8 cellular contexts compared by ENCODE assay signal in the genomic region with DNA sequence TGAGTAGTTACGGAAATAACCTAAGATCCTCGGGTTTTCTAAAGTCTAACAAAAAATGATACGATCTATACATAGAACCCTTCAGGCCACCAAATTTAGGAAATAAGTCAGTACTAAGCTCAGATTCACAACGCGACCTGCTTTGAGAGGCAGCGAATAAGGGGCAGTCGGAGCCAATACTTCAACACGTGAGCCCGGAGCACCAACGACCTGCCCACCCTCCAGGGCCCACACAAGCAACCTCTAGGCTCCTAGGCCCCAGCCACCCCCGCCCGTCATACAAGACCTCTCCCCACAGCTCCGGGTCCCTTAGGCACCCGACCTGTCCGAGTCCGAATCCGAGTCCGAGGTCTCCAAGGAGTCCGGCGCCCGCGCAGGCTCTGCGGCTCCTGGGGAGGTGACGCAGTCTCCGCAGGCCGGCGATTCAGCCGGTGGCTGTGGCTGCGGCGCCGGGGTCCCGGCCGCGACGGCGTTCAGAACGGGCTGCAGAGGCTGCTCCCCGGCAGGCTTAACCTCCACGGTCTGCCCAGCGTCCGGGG. TPM values are rescaled to one million over a fixed set of nuclear protein-coding genes. Genes with fewer than 3 reads are reported as not detected.
DNase-seq lines count a peak whose midpoint lies in the region; ATAC-seq, FAIRE-seq and TF ChIP-seq lines count a peak whose summit lies in the region.

No MANE protein-coding gene starts in this region.

- peak overlapping the region; percentile 17 for H2BK5ac ChIP-seq in IMR-90 (ENCODE audit: low read depth, low read length, poor library complexity, severe bottlenecking)

- H3K27me3 ChIP-seq in IMR-90 (ENCODE audit: control insufficient read depth, insufficient read depth, low read length) (no peaks in the 10 kb centered on the region), mammary epithelial cell (ENCODE audit: insufficient read depth, low read length) (no peaks in the 10 kb centered on the region)

- H3K18ac ChIP-seq in IMR-90 (ENCODE audit: low read depth, low read length): 0 out of 2 replicates have a peak overlapping the region, but pooled peaks have one; percentile 19

- H3K4me1 ChIP-seq in ES-I3 (ENCODE audit: insufficient read depth, low read length) (no peaks in the 10 kb centered on the region; the same call in 1 of the 2 replicates), IMR-90 (ENCODE audit: control insufficient read depth, insufficient read depth, low read length) (no peaks in the 10 kb centered on the region; the same call in 1 of the 2 replicates), mammary epithelial cell (ENCODE audit: insufficient read depth, low read length) (peaks cover 6% of the 10 kb centered on the region), kidney (ENCODE audit: control insufficient read depth in 1 of 2, insufficient read depth in 1 of 2, low read depth in 1 of 2, low read length in 2 of 2) (peaks cover 6 to 9% of the 10 kb centered on the region in 2 donors)

- H3K23ac ChIP-seq in IMR-90 (ENCODE audit: low read depth, low read length): peak overlapping the region; percentile 69; the same call in 1 of the 2 replicates

- H2BK120ac ChIP-seq in IMR-90 (ENCODE audit: low read depth, low read length): no peak overlapping the region

- no peak overlapping the region for H2BK15ac ChIP-seq in IMR-90 (ENCODE audit: low read depth, low read length)

- peak overlapping the region; percentile 99 for H3K4me2 ChIP-seq in IMR-90 (ENCODE audit: low read depth, low read length)
- H3K4me2 ChIP-seq in mammary epithelial cell (ENCODE audit: insufficient read depth, low read depth, low read length): peak overlapping the region; percentile 91

- 0 out of 2 replicates have a peak overlapping the region, but pooled peaks have one; percentile 20 for H4K5ac ChIP-seq in IMR-90 (ENCODE audit: low read depth, low read length)

- H3K79me2 ChIP-seq in mammary epithelial cell (ENCODE audit: insufficient read depth, low read length): peaks cover 54% of the 10 kb centered on the region

- dilution Hi-C loops in IMR-90 (cut with HindIII; ENCODE audit: low sequenced_read_pairs, unreplicated experiment): no loop called here
- dilution Hi-C loops in mammary epithelial cell (cut with HindIII; ENCODE audit: low sequenced_read_pairs): no loop called here

- FAIRE-seq in kidney (lab: Jason Lieb, UNC): no peak

- no peaks in the 10 kb centered on the region for H3K9me3 ChIP-seq in ES-I3 (ENCODE audit: control insufficient read depth, insufficient read depth, low read length)
- no peaks in the 10 kb centered on the region for H3K9me3 ChIP-seq in IMR-90 (ENCODE audit: control insufficient read depth, insufficient read depth, low read length)
- H3K9me3 ChIP-seq in mammary epithelial cell (replicated peaks; ENCODE audit: insufficient read depth, low read length): no peaks in the 10 kb centered on the region
- H3K9me3 ChIP-seq in kidney (ENCODE audit: control insufficient read depth in 1 of 2, low read length in 2 of 2): no peaks in the 10 kb centered on the region

- H3K27ac ChIP-seq in IMR-90 (ENCODE audit: insufficient read depth, low read length) (peak overlapping the region; percentile 68), VCaP (peak overlapping the region; percentile 77), mammary epithelial cell (ENCODE audit: insufficient read depth, low read depth, low read length) (peak overlapping the region; percentile 84), kidney (ENCODE audit: low read depth in 2 of 2, low read length in 2 of 2) (peak overlapping the region; percentile 89)

- WGBS in IMR-90 (ENCODE audit: extremely low coverage in 2 of 2, insufficient read length in 1 of 2), 2 experiments: 0% methylated on average over 6 of the region's 41 CpGs; no CpG with 5 or more reads in 1 of the 2 experiments
- 3% methylated on average over 14 of the region's 41 CpGs for WGBS in mammary epithelial cell (ENCODE audit: low coverage, missing lambda C conversion rate)

- peak overlapping the region; percentile 37; the same call in 1 of the 2 replicates for H3K14ac ChIP-seq in IMR-90 (replicated peaks; ENCODE audit: low read depth, low read length)

- H3K36me3 ChIP-seq in ES-I3 (ENCODE audit: insufficient read depth, low read length): 0 out of 2 replicates have a peak, but pooled peaks cover 6% of the 10 kb centered on the region
- no peaks in the 10 kb centered on the region for H3K36me3 ChIP-seq in IMR-90 (ENCODE audit: control insufficient read depth, insufficient read depth, low read length)
- H3K36me3 ChIP-seq in mammary epithelial cell (ENCODE audit: insufficient read depth, low read length): no peaks in the 10 kb centered on the region
- peaks cover 3 to 9% of the 10 kb centered on the region in 2 donors for H3K36me3 ChIP-seq in kidney (ENCODE audit: control insufficient read depth in 1 of 2, insufficient read depth in 2 of 2, low read length in 2 of 2)

- H2AFZ ChIP-seq in IMR-90 (replicated peaks; ENCODE audit: low read length, poor library complexity) (peak overlapping the region; percentile 99), mammary epithelial cell (ENCODE audit: low read depth, low read length) (peak overlapping the region; percentile 92)

- in situ Hi-C loops in IMR-90 (cut with MboI; ENCODE audit: low sequenced_read_pairs) (loop anchor here (25.0 kb wide), 1 partner anchor 346 kb away; no protein-coding TSS in a partner anchor), mammary epithelial cell (cut with MboI; ENCODE audit: low sequenced_read_pairs in 2 of 2) (no loop called here)

- H4K8ac ChIP-seq in IMR-90 (ENCODE audit: low read depth in 2 of 2, low read length in 2 of 2): peak overlapping the region in 1 of 2 experiments; percentile 2; a peak in 2 of 4 replicates

- H4K20me1 ChIP-seq in IMR-90 (ENCODE audit: insufficient read depth, low read length): no peaks in the 10 kb centered on the region; the same call in 1 of the 2 replicates
- no peaks in the 10 kb centered on the region for H4K20me1 ChIP-seq in mammary epithelial cell (ENCODE audit: insufficient read depth, low read length)

- DNase-seq in IMR-90 (peak; percentile 33), mammary epithelial cell (peak; percentile 55), kidney (peak; percentile 84), NCI-H446 treated with DMSO at 0.1 percent for 48 hours (lab: John Stamatoyannopoulos, UW) (no peak)
- DNase-seq in stimulated activated CD4-positive, alpha-beta T cell treated with anti-CD3 and anti-CD28 coated beads, Interleukin-15, amount 100 ng/mL, for 48 hours (ENCODE audit: low read depth in 2 of 2): peak; percentile 30

- H2AK5ac ChIP-seq in IMR-90 (ENCODE audit: low read depth, low read length): no peak overlapping the region

- peak overlapping the region; percentile 74 for H3K4me3 ChIP-seq in IMR-90 (ENCODE audit: insufficient read depth, low read depth, low read length)
- peak overlapping the region; percentile 87 to 93 (median 92) for H3K4me3 ChIP-seq in mammary epithelial cell (replicated peaks in 1 of 3; ENCODE audit: insufficient read depth in 1 of 3, low read depth in 2 of 3, low read length in 3 of 3)
- peak overlapping the region; percentile 85 to 93 for H3K4me3 ChIP-seq in kidney (ENCODE audit: low read length in 2 of 2)

- no peak overlapping the region for H4K91ac ChIP-seq in IMR-90 (ENCODE audit: insufficient read depth, low read depth, low read length)

- no peak for TF ChIP-seq CTCF in IMR-90 (conservative IDR thresholded peaks at IDR 0.05; ENCODE audit: low read depth, low read length)
- TF ChIP-seq CTCF in VCaP (conservative IDR thresholded peaks at IDR 0.05): no peak
- TF ChIP-seq CTCF in mammary epithelial cell (conservative IDR thresholded peaks at IDR 0.05 in 1 of 2, IDR thresholded peaks at IDR 0.05 in 1 of 2; ENCODE audit: extremely low read depth in 1 of 2, insufficient read depth in 1 of 2, low read depth in 1 of 2, low read length in 2 of 2): no peak
- no peak for TF ChIP-seq CTCF in kidney (IDR thresholded peaks at IDR 0.05; ENCODE audit: borderline replicate concordance, extremely low read depth, insufficient read depth)

- peak; percentile 54 for ATAC-seq in GM21529 (IDR thresholded peaks at IDR 0.05; ENCODE audit: unreplicated experiment)
- peak; percentile 56 for ATAC-seq in IMR-90 (ENCODE audit: low read depth)

- no peak for TF ChIP-seq RAD21 in IMR-90 (IDR thresholded peaks at IDR 0.05; ENCODE audit: low read length)

- no peak overlapping the region for H2BK20ac ChIP-seq in IMR-90 (ENCODE audit: low read depth, low read length)

- H3K9ac ChIP-seq in ES-I3 (ENCODE audit: low read depth, low read length) (peak overlapping the region; percentile 89), IMR-90 (ENCODE audit: low read depth, low read length) (peak overlapping the region; percentile 97), mammary epithelial cell (ENCODE audit: insufficient read depth, low read length) (peak overlapping the region; percentile 95), kidney (ENCODE audit: low read length in 2 of 2) (peak overlapping the region; percentile 85 to 88)

- CTCF ChIA-PET in IMR-90 (lab: Yijun Ruan, JAX) (interaction anchor here (0.8 kb wide), 1 partner anchor 160 kb away, joined by 3 read pairs; no protein-coding TSS in a partner anchor), mammary epithelial cell (lab: Charles Lee; ENCODE audit: low non-redundant PET) (no interaction called here)

- no TSS peak for BruUV-seq in IMR-90 (replicated peaks; lab: Mats Ljungman, UMichigan)
- TSS peak; percentile 64 for BruUV-seq in mammary epithelial cell (replicated peaks; lab: Mats Ljungman, UMichigan)

- peak overlapping the region; percentile 40 for H3K4ac ChIP-seq in IMR-90 (ENCODE audit: low read depth, low read length)

- H3K56ac ChIP-seq in IMR-90 (ENCODE audit: extremely low read depth, insufficient read depth, low read length): peak overlapping the region; percentile 54

- POLR2A ChIA-PET in IMR-90 (lab: Charles Lee; ENCODE audit: unreplicated experiment): no interaction called here

- H3K79me1 ChIP-seq in IMR-90 (ENCODE audit: low read depth in 1 of 2, low read length in 2 of 2): peaks cover 0 to 15% of the 10 kb centered on the region in 2 experiments; a peak in 3 of 4 replicates

- peak; percentile 71; the same call in 1 of the 2 replicates for TF ChIP-seq POLR2A in IMR-90 (IDR thresholded peaks at IDR 0.05; ENCODE audit: low read depth, low read length)

- intact Hi-C loops in IMR-90 (cut with micrococcal nuclease): loop anchor here (5.0 to 10.0 kb wide), 3 partner anchors 44 to 379 kb away; a partner anchor contains a TSS
- intact Hi-C loops in mammary epithelial cell (cut with micrococcal nuclease): loop anchor here (10.0 kb wide), 1 partner anchor 379 kb away; no protein-coding TSS in a partner anchor
- intact Hi-C loops in kidney (cut with DNase I): no loop called here

- 0 out of 2 replicates have a peak, but pooled peaks cover 3% of the 10 kb centered on the region for H3K9me1 ChIP-seq in IMR-90 (ENCODE audit: insufficient read depth, low read length)

- H2AK9ac ChIP-seq in IMR-90 (replicated peaks; ENCODE audit: low read depth, low read length, poor library complexity): peak overlapping the region; percentile 69

RNA-seq across cellular contexts. Expression of a gene that starts 0.6 kb away (rescaled TPM):
- total RNA-seq in IMR-90 (2012; rRNA removed): 3.6 and 6.4 TPM in 2 replicates
- 7.4 and 8.2 TPM in 2 replicates for polyA plus RNA-seq in IMR-90 (2012; rRNA removed)
- 6.1 and 6.4 TPM in 2 replicates for polyA plus RNA-seq in IMR-90 (2012; cell fraction: cytosol; rRNA removed)
- polyA plus RNA-seq in IMR-90 (2012; cell fraction: nucleus; rRNA removed; ENCODE audit: low replicate concordance): 8.5 and 17.0 TPM in 2 replicates
- total RNA-seq in mammary epithelial cell: 10 to 100 TPM; 14.2 to 22.0 TPM
- polyA plus RNA-seq in mammary epithelial cell: 5.3 TPM
- polyA minus RNA-seq in mammary epithelial cell: 6.3 TPM
- 18.2 TPM for total RNA-seq in kidney
- polyA plus RNA-seq in kidney (ENCODE audit: insufficient read depth, low read depth, low replicate concordance): 5.0 TPM
